18 cellular contexts compared by ENCODE assay signal in the genomic region with DNA sequence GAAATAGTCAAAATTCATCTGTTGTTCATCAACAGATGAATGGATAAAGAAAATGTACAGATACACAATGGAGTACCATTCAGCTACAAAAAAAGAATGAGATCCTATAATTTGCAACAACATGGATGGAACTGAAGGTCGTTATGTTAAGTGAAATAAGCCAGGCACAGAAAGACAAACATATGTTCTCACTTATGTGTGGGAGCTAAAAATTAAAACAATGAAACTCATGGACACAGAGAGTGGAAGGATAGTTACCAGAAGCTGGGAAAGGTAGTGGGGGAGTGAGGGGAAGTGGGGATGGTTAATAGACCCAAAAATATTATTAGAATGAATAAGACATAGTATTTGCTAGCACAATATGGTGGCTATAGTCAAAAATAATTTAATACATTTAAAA.
DNase-seq lines count a peak whose midpoint lies in the region; ATAC-seq and TF ChIP-seq lines count a peak whose summit lies in the region.
"Had no signal": no experiment of that assay in that cellular context is flagged by ENCODE, and none has a peak within 500 bp of the region (broad histone marks: within the 10 kb centered on the region; RNA-seq: fewer than 3 reads in every experiment).

No MANE protein-coding gene starts in this region.

- H3K9me3 Mint-ChIP-seq in MCF 10A (ENCODE audit: unreplicated experiment), result no peaks in the 10 kb centered on the region
- H3K9me3 Mint-ChIP-seq: CD4-positive, alpha-beta T cell; CD8-positive, alpha-beta T cell had no signal

- CTCF ChIA-PET in MCF 10A (lab: Yijun Ruan, JAX), result interaction anchor here (0.6 to 1.0 kb wide), 3 partner anchors 456 to 533 kb away, joined by 3 to 4 read pairs (median 4); no protein-coding TSS in a partner anchor

- no peaks in the 10 kb centered on the region for H4K20me1 ChIP-seq in OCI-LY3 (ENCODE audit: insufficient read depth, low read length)
- H4K20me1 ChIP-seq: BLaER1 treated with 17β-estradiol and CSF1 and Interleukin-3, amounts not matched to agents 10 nM and 100 nM had no signal

- no TSS peak for BruUV-seq in MCF 10A (replicated peaks; lab: Mats Ljungman, UMichigan)

- no peaks in the 10 kb centered on the region for H3K27me3 ChIP-seq in OCI-LY3 (ENCODE audit: low read depth, low read length)

- no peak for ATAC-seq in SK-N-SH treated with all-trans-retinoic acid at 6 μM for 48 hours
- ATAC-seq: A549; CD8-positive, alpha-beta T cell; GM12878 had no signal

- H3K36me3 ChIP-seq in OCI-LY3 (replicated peaks; ENCODE audit: low read depth, low read length), result peaks cover 59% of the 10 kb centered on the region
- H3K36me3 ChIP-seq: BLaER1 treated with 17β-estradiol and CSF1 and Interleukin-3, amounts not matched to agents 10 nM and 100 nM had no signal

- no peak overlapping the region for H3K27ac Mint-ChIP-seq in MCF 10A (ENCODE audit: low read depth, unreplicated experiment)
- H3K27ac Mint-ChIP-seq: B cell; CD4-positive, alpha-beta T cell; CD8-positive, alpha-beta T cell had no signal

- POLR2A ChIA-PET in MCF 10A (lab: Yijun Ruan, JAX), result interaction anchor here (1.3 kb wide), 1 partner anchor 30 kb away, joined by 3 read pairs; no protein-coding TSS in a partner anchor

- H3K27ac ChIP-seq in OCI-LY3 (ENCODE audit: low read length), result peak overlapping the region; percentile 21; the same call in 1 of the 2 replicates
- H3K27ac ChIP-seq: 22Rv1; A549; BLaER1 treated with 17β-estradiol and CSF1 and Interleukin-3, amounts not matched to agents 10 nM and 100 nM; C4-2B had no signal

- H3K79me2 ChIP-seq in OCI-LY3 (ENCODE audit: low read length), result peaks cover 56% of the 10 kb centered on the region

- H2AFZ ChIP-seq in OCI-LY3 (ENCODE audit: low read depth, low read length), result no peak overlapping the region

- H3K4me1 ChIP-seq in OCI-LY3 (ENCODE audit: low read length), result peaks cover 64% of the 10 kb centered on the region
- H3K4me1 ChIP-seq: A549 had no signal

- no peaks in the 10 kb centered on the region for H3K9me3 ChIP-seq in OCI-LY3 (ENCODE audit: insufficient read depth, low read length)
- H3K9me3 ChIP-seq: A549 had no signal

- TF ChIP-seq CTCF in OCI-LY3 (IDR thresholded peaks at IDR 0.05; ENCODE audit: low read depth, low read length) (no peak), fibroblast of villous mesenchyme (IDR thresholded peaks at IDR 0.05; ENCODE audit: insufficient read depth, low read depth, low read length) (no peak), MCF 10A (IDR thresholded peaks at IDR 0.05; ENCODE audit: unreplicated experiment) (no peak)

- no peak overlapping the region for H3K9ac ChIP-seq in OCI-LY3 (ENCODE audit: low read length)
- H3K9ac ChIP-seq: BLaER1 treated with 17β-estradiol and CSF1 and Interleukin-3, amounts not matched to agents 10 nM and 100 nM had no signal

- H3K36me3 Mint-ChIP-seq in MCF 10A (ENCODE audit: insufficient read depth, unreplicated experiment), result peaks cover 13% of the 10 kb centered on the region
- H3K36me3 Mint-ChIP-seq: CD8-positive, alpha-beta T cell had no signal

- no peak overlapping the region for H3K4me3 Mint-ChIP-seq in MCF 10A (ENCODE audit: unreplicated experiment)
- H3K4me3 Mint-ChIP-seq: B cell; CD4-positive, alpha-beta T cell; CD8-positive, alpha-beta T cell had no signal

- H3K27me3 Mint-ChIP-seq in MCF 10A (ENCODE audit: insufficient read depth, unreplicated experiment), result no peaks in the 10 kb centered on the region

- intact Hi-C loops in MCF 10A (cut with micrococcal nuclease), result no loop called here

- peak overlapping the region; percentile 32 for H3K4me2 ChIP-seq in OCI-LY3 (ENCODE audit: low read length)
- H3K4me2 ChIP-seq: A549; BLaER1 treated with 17β-estradiol and CSF1 and Interleukin-3, amounts not matched to agents 10 nM and 100 nM had no signal

- peak; percentile 29 for DNase-seq in fibroblast of villous mesenchyme (ENCODE audit: low read depth)
- no peak for DNase-seq in EL
- DNase-seq in MCF 10A (ENCODE audit: unreplicated experiment), result no peak
- DNase-seq: AML-193; Caco-2; Calu3; CD4-positive, alpha-beta T cell; CD8-positive, alpha-beta T cell; DMS79 treated with DMSO at 0.1 percent for 48 hours; GDM1 had no signal

- H3K4me1 Mint-ChIP-seq in MCF 10A (ENCODE audit: insufficient read depth, unreplicated experiment), result no peaks in the 10 kb centered on the region

- H3K4me3 ChIP-seq in OCI-LY3 (ENCODE audit: low read length), result peak overlapping the region; percentile 73; the same call in 1 of the 2 replicates
- H3K4me3 ChIP-seq in fibroblast of villous mesenchyme (ENCODE audit: low read depth, low read length), result no peak overlapping the region
- H3K4me3 ChIP-seq: A549; BLaER1 treated with 17β-estradiol and CSF1 and Interleukin-3, amounts not matched to agents 10 nM and 100 nM; GM12878 had no signal

TF ChIP-seq in SK-N-SH treated with all-trans-retinoic acid at 6 μM for 48 hours, 23 proteins besides CTCF, POLR2A, EP300 and RAD21 (continues in another document):
- peak; percentile 43; the same call in 1 of the 2 replicates for TF ChIP-seq TCF4 (CRISPR knock-in tag; IDR thresholded peaks at IDR 0.05; ENCODE audit: borderline replicate concordance)
- TF ChIP-seq ZNF70 (CRISPR knock-in tag; IDR thresholded peaks at IDR 0.05), result no peak
- TF ChIP-seq, protein P1, sequence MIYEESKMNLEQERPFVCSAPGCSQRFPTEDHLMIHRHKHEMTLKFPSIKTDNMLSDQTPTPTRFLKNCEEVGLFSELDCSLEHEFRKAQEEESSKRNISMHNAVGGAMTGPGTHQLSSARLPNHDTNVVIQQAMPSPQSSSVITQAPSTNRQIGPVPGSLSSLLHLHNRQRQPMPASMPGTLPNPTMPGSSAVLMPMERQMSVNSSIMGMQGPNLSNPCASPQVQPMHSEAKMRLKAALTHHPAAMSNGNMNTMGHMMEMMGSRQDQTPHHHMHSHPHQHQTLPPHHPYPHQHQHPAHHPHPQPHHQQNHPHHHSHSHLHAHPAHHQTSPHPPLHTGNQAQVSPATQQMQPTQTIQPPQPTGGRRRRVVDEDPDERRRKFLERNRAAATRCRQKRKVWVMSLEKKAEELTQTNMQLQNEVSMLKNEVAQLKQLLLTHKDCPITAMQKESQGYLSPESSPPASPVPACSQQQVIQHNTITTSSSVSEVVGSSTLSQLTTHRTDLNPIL (CRISPR knock-in tag; IDR thresholded peaks at IDR 0.05; ENCODE audit: low read depth), result no peak
- TF ChIP-seq PPARA (CRISPR knock-in tag; IDR thresholded peaks at IDR 0.05; ENCODE audit: borderline replicate concordance), result no peak
- no peak for TF ChIP-seq ISL1 (CRISPR knock-in tag; IDR thresholded peaks at IDR 0.05)
- no peak for TF ChIP-seq ZC3H10 (CRISPR knock-in tag; IDR thresholded peaks at IDR 0.05)
- TF ChIP-seq, protein P2, sequence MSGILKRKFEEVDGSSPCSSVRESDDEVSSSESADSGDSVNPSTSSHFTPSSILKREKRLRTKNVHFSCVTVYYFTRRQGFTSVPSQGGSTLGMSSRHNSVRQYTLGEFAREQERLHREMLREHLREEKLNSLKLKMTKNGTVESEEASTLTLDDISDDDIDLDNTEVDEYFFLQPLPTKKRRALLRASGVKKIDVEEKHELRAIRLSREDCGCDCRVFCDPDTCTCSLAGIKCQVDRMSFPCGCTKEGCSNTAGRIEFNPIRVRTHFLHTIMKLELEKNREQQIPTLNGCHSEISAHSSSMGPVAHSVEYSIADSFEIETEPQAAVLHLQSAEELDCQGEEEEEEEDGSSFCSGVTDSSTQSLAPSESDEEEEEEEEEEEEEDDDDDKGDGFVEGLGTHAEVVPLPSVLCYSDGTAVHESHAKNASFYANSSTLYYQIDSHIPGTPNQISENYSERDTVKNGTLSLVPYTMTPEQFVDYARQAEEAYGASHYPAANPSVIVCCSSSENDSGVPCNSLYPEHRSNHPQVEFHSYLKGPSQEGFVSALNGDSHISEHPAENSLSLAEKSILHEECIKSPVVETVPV (CRISPR knock-in tag; IDR thresholded peaks at IDR 0.05), result no peak
- no peak for TF ChIP-seq BACH2 (CRISPR knock-in tag; IDR thresholded peaks at IDR 0.05; ENCODE audit: borderline replicate concordance)
- TF ChIP-seq, protein P3, sequence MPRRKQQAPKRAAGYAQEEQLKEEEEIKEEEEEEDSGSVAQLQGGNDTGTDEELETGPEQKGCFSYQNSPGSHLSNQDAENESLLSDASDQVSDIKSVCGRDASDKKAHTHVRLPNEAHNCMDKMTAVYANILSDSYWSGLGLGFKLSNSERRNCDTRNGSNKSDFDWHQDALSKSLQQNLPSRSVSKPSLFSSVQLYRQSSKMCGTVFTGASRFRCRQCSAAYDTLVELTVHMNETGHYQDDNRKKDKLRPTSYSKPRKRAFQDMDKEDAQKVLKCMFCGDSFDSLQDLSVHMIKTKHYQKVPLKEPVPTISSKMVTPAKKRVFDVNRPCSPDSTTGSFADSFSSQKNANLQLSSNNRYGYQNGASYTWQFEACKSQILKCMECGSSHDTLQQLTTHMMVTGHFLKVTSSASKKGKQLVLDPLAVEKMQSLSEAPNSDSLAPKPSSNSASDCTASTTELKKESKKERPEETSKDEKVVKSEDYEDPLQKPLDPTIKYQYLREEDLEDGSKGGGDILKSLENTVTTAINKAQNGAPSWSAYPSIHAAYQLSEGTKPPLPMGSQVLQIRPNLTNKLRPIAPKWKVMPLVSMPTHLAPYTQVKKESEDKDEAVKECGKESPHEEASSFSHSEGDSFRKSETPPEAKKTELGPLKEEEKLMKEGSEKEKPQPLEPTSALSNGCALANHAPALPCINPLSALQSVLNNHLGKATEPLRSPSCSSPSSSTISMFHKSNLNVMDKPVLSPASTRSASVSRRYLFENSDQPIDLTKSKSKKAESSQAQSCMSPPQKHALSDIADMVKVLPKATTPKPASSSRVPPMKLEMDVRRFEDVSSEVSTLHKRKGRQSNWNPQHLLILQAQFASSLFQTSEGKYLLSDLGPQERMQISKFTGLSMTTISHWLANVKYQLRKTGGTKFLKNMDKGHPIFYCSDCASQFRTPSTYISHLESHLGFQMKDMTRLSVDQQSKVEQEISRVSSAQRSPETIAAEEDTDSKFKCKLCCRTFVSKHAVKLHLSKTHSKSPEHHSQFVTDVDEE (CRISPR knock-in tag; IDR thresholded peaks at IDR 0.05), result 0 out of 2 replicates have a peak, but pooled peaks have one; percentile 29
- TF ChIP-seq ARNTL (CRISPR knock-in tag; IDR thresholded peaks at IDR 0.05; ENCODE audit: borderline replicate concordance, low read depth), result no peak
